Comparison of ENCODE assay signal across 8 cellular contexts in genomic region chr19:20077791-20078463, GRCh38. TPM values are rescaled to one million over a fixed set of nuclear protein-coding genes. Genes with fewer than 3 reads are reported as not detected.
DNase-seq lines count a peak whose midpoint lies in the region.

Gene ZNF90 (plus strand): TSS chr19:20078000. CDS start chr19:20078133, 133 bp downstream.

- H3K4me3 ChIP-seq in H7 (ENCODE audit: insufficient read depth, low read depth, low read length): peak within 1 kb of the TSS; percentile 75
- no peak within 1 kb of the TSS for H3K4me3 ChIP-seq in HAP-1

- H3K9ac ChIP-seq in ES-I3 (ENCODE audit: low read depth, low read length): peak within 1 kb of the TSS; percentile 77

- H3K9me3 ChIP-seq in ES-I3 (ENCODE audit: control insufficient read depth, insufficient read depth, low read length) (no peaks in the 10 kb centered on the region; the same call in 1 of the 2 replicates), HAP-1 (no peaks in the 10 kb centered on the region)

- H3K36me3 ChIP-seq in ES-I3 (ENCODE audit: insufficient read depth, low read length) (peaks cover 3% of the 10 kb centered on the region), H7 (replicated peaks; ENCODE audit: control insufficient read depth, insufficient read depth, low read length) (peaks cover 4% of the 10 kb centered on the region; the same call in 1 of the 2 replicates), HAP-1 (replicated peaks) (no peaks in the 10 kb centered on the region)

- no peaks in the 10 kb centered on the region for H3K27me3 ChIP-seq in H7 (ENCODE audit: control insufficient read depth, insufficient read depth, low read length)
- H3K27me3 ChIP-seq in HAP-1 (ENCODE audit: low read depth): no peaks in the 10 kb centered on the region

- in situ Hi-C loops in HAP-1 (cut with MboI; ENCODE audit: low sequenced_read_pairs): no loop called here

- DNase-seq in H7 (peak; percentile 92), NCI-H187 (lab: John Stamatoyannopoulos, UW) (peak; percentile 56 to 75), epidermal melanocyte (ENCODE audit: insufficient read length, low spot score) (peak; percentile 44), midbrain (lab: John Stamatoyannopoulos, UW) (peak; percentile 98), HAP-1 (ENCODE audit: low spot score in 2 of 2) (no peak)
- peak; percentile 77 for DNase-seq in activated CD8-positive, alpha-beta memory T cell treated with anti-CD3 and anti-CD28 coated beads, Interleukin-2, amount 50 U/mL, for 1 hour (ENCODE audit: extremely low read depth)
- DNase-seq in stimulated activated CD8-positive, alpha-beta memory T cell treated with anti-CD3 and anti-CD28 coated beads, Interleukin-15, amount 100 ng/mL, for 1 hour (ENCODE audit: low read depth): peak; percentile 72

- H3K4me1 ChIP-seq in ES-I3 (ENCODE audit: insufficient read depth, low read length): peaks cover 9% of the 10 kb centered on the region
- H3K4me1 ChIP-seq in HAP-1: no peaks in the 10 kb centered on the region

RNA-seq across cellular contexts. Expression of gene ZNF90, which starts in this region (rescaled TPM):
- 3.5 and 7.3 TPM in 2 replicates for total RNA-seq in H7 (2014; rRNA removed; shearing (Covaris generic))

Comparison
In these comparisons a context has a peak if more than half of its experiments do, and no peak if none do; other contexts are left out.
1. DNase-seq: peak in H7 (single experiment), NCI-H187 (2 of 2), activated CD8-positive, alpha-beta memory T cell treated with anti-CD3 and anti-CD28 coated beads, Interleukin-2, amount 50 U/mL, for 1 hour (single experiment), epidermal melanocyte (single experiment), midbrain (single experiment) and stimulated activated CD8-positive, alpha-beta memory T cell treated with anti-CD3 and anti-CD28 coated beads, Interleukin-15, amount 100 ng/mL, for 1 hour (single experiment); none in HAP-1 (0 of 2).